Comparison of ENCODE assay signal across 2 cellular contexts in genomic region chr17:64603987-64604386, GRCh38.
A peak's percentile ranks its signal among the peaks of the same experiment; 100 is the strongest.
TF ChIP-seq lines count a peak whose summit lies in the region.

No MANE protein-coding gene starts in this region.

TF ChIP-seq in IMR-90, 13 proteins besides CTCF, POLR2A, EP300 and RAD21:
- TF ChIP-seq MXI1 (IDR thresholded peaks at IDR 0.05; ENCODE audit: borderline replicate concordance, low read depth, low read length) (no peak), SMC3 (IDR thresholded peaks at IDR 0.05; ENCODE audit: low read depth, low read length) (no peak), BHLHE40 (IDR thresholded peaks at IDR 0.05; ENCODE audit: low read depth, low read length) (no peak), RCOR1 (IDR thresholded peaks at IDR 0.05; ENCODE audit: insufficient replicate concordance, low read length) (no peak), CEBPB (IDR thresholded peaks at IDR 0.05; ENCODE audit: low read depth, low read length) (no peak), USF2 (IDR thresholded peaks at IDR 0.05; ENCODE audit: low read depth, low read length) (no peak), CHD1 (IDR thresholded peaks at IDR 0.05; ENCODE audit: low read depth, low read length) (no peak), FOS (IDR thresholded peaks at IDR 0.05; ENCODE audit: low read depth, low read length) (no peak), MAZ (IDR thresholded peaks at IDR 0.05; ENCODE audit: borderline replicate concordance, low read depth, low read length) (no peak), ELK1 (IDR thresholded peaks at IDR 0.05; ENCODE audit: borderline replicate concordance, low read depth, low read length) (no peak), RFX5 (IDR thresholded peaks at IDR 0.05; ENCODE audit: low read depth, low read length) (no peak), MAFK (IDR thresholded peaks at IDR 0.05; ENCODE audit: low read depth, low read length) (no peak), NFE2L2 (IDR thresholded peaks at IDR 0.05; ENCODE audit: low read depth, low read length) (no peak)

TF ChIP-seq in K562, 482 proteins besides CTCF, POLR2A, EP300 and RAD21:
- TF ChIP-seq BRCA1 (IDR thresholded peaks at IDR 0.05) (no peak), BRCA1 (CRISPR knock-in tag; IDR thresholded peaks at IDR 0.05) (no peak), HDAC3 (IDR thresholded peaks at IDR 0.05; ENCODE audit: borderline replicate concordance, partially characterized antibody) (peak; percentile 19)
